Comparison of ENCODE assay signal across 27 cellular contexts in the genomic region with DNA sequence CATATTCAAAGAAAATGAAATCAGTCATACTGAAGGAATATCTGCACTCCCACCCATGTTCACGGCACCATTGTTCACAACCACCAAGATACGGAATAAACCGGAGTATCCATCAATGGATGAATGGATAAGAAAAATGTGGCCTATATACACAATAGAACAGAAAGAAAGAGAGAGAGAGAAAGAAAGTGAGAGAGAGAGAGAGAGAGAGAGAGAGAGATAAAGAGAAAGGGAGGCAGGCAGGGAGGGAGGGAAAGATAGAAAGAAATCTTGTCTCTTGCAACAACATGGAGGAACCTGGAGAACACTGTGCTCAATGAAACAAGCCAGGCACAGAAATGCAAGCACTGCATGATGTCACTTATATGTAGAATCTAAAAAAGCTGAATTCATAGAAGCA.
"Had no signal": no experiment of that assay in that cellular context is flagged by ENCODE, and none has a peak within 500 bp of the region (broad histone marks: within the 10 kb centered on the region; RNA-seq: fewer than 3 reads in every experiment).

No MANE protein-coding gene starts in this region.

- H3K27me3 ChIP-seq: cardiac muscle cell, spleen, testis, upper lobe of left lung had no signal

- ATAC-seq: left colon; lower lobe of right lung; stimulated activated memory B cell treated with anti-CD40 and anti-IgM and Interleukin-4, amounts not matched to agents 10 μg/mL and 1 μg/mL and 100 μg/mL, for 72 hours; T-cell had no signal

- H3K27ac Mint-ChIP-seq: nephron progenitor cell; stimulated activated memory B cell treated with anti-CD40 and anti-IgM and Interleukin-4, amounts not matched to agents 10 μg/mL and 1 μg/mL and 100 μg/mL, for 72 hours; T-cell had no signal

- H3K4me3 ChIP-seq: cardiac muscle cell, lower lobe of right lung, spleen, testis, upper lobe of left lung had no signal

- H3K9me3 ChIP-seq: testis, upper lobe of left lung had no signal

- H3K4me1 ChIP-seq: lower lobe of right lung, testis had no signal

- H3K36me3 ChIP-seq: cardiac muscle cell, lower lobe of right lung, upper lobe of left lung had no signal

- FAIRE-seq: colon, endometrium, islet of Langerhans had no signal

- H3K27me3 Mint-ChIP-seq: stimulated activated memory B cell treated with anti-CD40 and anti-IgM and Interleukin-4, amounts not matched to agents 10 μg/mL and 1 μg/mL and 100 μg/mL, for 72 hours; T-cell had no signal

- H3K27ac ChIP-seq: cardiac muscle cell, lower lobe of right lung, spleen, testis, upper lobe of left lung had no signal

- DNase-seq: activated CD4-positive, alpha-beta T cell treated with anti-CD3 and anti-CD28 coated beads, Interleukin-2, amount 50 U/mL, for 1 hour; activated CD4-positive, CD25-positive, alpha-beta regulatory T cell; activated CD8-positive, alpha-beta memory T cell treated with anti-CD3 and anti-CD28 coated beads, Interleukin-2, amount 50 U/mL, for 4 hours; activated effector memory CD4-positive, alpha-beta T cell treated with anti-CD3 and anti-CD28 coated beads, Interleukin-2, amount 50 U/mL, for 16 hours; activated naive CD4-positive, alpha-beta T cell treated with anti-CD3 and anti-CD28 coated beads, Interleukin-2, amount 50 U/mL, for 16 hours; activated T-cell treated with anti-CD3 and anti-CD28 coated beads, Interleukin-2, amount 50 U/mL, for 48 hours; amniotic stem cell; erythroblast; foreskin melanocyte; glutamatergic neuron; hippocampal formation; left colon; lower lobe of right lung; nephron progenitor cell; nucleus accumbens; posterior cingulate gyrus; spleen; stimulated activated CD4-positive, alpha-beta T cell treated with anti-CD3 and anti-CD28 coated beads, Interleukin-4, amount 100 ng/mL, for 4 hours; T-cell; T-helper 9 cell; testis; upper lobe of left lung had no signal

- H3K4me3 Mint-ChIP-seq: nephron progenitor cell; stimulated activated memory B cell treated with anti-CD40 and anti-IgM and Interleukin-4, amounts not matched to agents 10 μg/mL and 1 μg/mL and 100 μg/mL, for 72 hours; T-cell had no signal
